In the genomic region with DNA sequence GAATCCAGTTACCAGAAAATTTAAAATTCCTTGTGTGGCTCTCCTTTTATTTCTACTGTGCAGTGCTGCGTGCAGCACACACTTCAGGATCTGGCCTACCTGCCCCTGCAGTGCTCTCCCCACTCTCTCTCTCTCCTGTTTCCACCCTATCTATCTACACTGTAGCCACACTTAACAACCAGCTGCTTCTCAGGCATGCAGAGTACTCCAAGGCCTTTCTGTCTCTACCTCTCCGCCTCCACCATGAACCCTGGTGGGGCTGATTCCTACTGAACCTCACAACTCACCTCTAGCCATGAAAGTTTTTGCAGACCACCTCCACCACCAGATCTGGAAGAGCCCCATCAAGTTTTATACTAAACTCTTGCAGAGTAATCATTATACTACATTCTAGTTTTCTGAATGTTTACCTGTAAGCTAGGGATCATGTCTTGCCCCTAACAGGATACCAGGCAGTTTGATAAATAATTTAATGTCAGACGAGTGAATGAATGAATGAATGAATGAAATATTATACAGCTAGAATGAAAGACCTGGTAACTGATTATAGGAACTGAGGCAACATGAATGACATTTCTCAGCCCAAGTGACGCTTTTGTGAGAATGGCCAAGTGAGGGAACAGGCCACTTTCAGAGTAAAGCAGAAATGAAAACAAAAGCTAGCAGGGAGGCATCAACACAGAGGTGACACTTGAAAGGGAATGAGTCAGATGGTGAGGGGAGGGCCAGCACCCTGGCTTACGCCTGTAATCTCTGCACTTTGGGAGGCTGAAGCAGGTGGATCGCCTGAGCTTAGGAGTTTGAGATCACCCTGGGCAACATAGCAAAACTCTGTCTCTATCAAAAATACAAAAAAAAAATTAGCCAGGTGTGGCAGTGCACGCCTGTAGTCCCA, we compare ENCODE assay signal across 1 cellular context.
TF ChIP-seq lines count a peak whose summit lies in the region.

No MANE protein-coding gene starts in this region.

TF ChIP-seq in GM23338, 12 proteins besides CTCF, POLR2A, EP300 and RAD21 (continued from another document):
- TF ChIP-seq ZNF462 (CRISPR knock-in tag; IDR thresholded peaks at IDR 0.05): no peak
